Comparison of ENCODE assay signal across 13 cellular contexts in the genomic region with DNA sequence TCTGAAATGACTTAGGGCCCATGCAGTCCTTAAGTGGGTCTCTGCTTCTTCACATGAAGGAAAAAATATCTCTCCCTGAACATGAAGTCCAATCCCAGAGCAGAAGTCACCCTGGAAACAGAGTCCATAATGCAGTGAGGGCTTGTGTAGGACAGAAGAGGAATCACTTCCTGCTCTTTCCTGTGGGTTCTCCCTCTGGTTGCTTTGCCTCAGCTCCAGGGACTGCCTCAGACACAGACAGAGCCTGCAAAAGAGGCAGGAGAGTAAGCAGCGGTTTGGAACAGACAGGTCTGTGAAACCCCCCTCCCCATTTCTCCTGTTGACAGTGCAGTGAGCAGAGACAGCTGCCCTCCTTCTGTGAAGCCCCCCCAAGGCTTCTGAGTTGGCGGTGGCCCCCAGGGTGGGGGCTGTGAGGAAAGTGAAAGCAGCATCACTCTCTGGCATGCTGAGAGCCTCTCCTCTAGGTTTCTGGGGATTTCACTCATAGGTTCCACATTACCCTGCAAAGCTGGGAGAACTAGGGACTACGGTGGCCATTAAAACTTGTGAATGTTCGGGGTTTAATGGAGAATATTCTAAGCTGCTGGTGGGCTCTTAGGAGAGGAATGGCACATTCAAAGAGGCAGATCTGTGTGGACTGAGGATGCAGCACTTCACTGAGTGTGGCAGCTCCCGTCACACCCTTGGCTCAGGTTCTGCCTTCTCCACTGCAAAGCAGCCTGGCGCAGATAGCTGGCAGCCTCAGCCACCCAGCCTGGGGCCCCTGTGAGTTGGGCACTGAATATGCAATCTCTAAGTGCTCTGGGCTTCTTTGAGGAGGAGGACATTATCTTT. TPM values are rescaled to one million over a fixed set of nuclear protein-coding genes. Genes with fewer than 3 reads are reported as not detected.
DNase-seq lines count a peak whose midpoint lies in the region; ATAC-seq and TF ChIP-seq lines count a peak whose summit lies in the region.
"Had no signal": no experiment of that assay in that cellular context is flagged by ENCODE, and none has a peak within 500 bp of the region (broad histone marks: within the 10 kb centered on the region; RNA-seq: fewer than 3 reads in every experiment).

No MANE protein-coding gene starts in this region.

- no peak for TF ChIP-seq POLR2A in testis (IDR thresholded peaks at IDR 0.05)

- DNase-seq in NCI-H446 treated with DMSO at 0.1 percent for 48 hours (lab: John Stamatoyannopoulos, UW) (peak; percentile 5), cerebellar nuclear complex (lab: John Stamatoyannopoulos, UW) (peak; percentile 23 to 34), left colon (no peak), testis (peak; percentile 36), aorta (no peak), islet precursor cell (no peak)
- DNase-seq in activated CD4-positive, alpha-beta T cell treated with anti-CD3 and anti-CD28 coated beads, Interleukin-2, amount 10 ng/mL, durations not matched to agents 7 days and 5 days = no peak
- DNase-seq: dermis blood vessel endothelial cell, left lung, NCI-H82 had no signal

- H3K9me3 Mint-ChIP-seq in activated CD4-positive, alpha-beta T cell treated with anti-CD3 and anti-CD28 coated beads, Interleukin-2, amount 10 ng/mL, durations not matched to agents 7 days and 5 days = no peaks in the 10 kb centered on the region
- H3K9me3 Mint-ChIP-seq: stimulated activated memory B cell treated with anti-CD40 and anti-IgM and Interleukin-4, amounts not matched to agents 10 μg/mL and 1 μg/mL and 100 μg/mL, for 72 hours had no signal

- CTCF ChIA-PET in activated CD4-positive, alpha-beta T cell treated with anti-CD3 and anti-CD28 coated beads, Interleukin-2, amount 10 ng/mL, durations not matched to agents 7 days and 5 days (lab: Charles Lee) = interaction anchor here (1.0 to 2.0 kb wide), 3 partner anchors 9 to 319 kb away, joined by 3 to 5 read pairs (median 3); no protein-coding TSS in a partner anchor

- WGBS in testis, 2 donors = 42 to 50% methylated on average over 5 to 6 of the region's 6 CpGs
- WGBS in aorta, 2 donors = 20 to 28% methylated on average over 5 to 6 of the region's 6 CpGs

- no peaks in the 10 kb centered on the region for H3K36me3 Mint-ChIP-seq in activated CD4-positive, alpha-beta T cell treated with anti-CD3 and anti-CD28 coated beads, Interleukin-2, amount 10 ng/mL, durations not matched to agents 7 days and 5 days (ENCODE audit: low read depth)
- H3K36me3 Mint-ChIP-seq: stimulated activated memory B cell treated with anti-CD40 and anti-IgM and Interleukin-4, amounts not matched to agents 10 μg/mL and 1 μg/mL and 100 μg/mL, for 72 hours had no signal

- ATAC-seq in left colon (peak; percentile 25), aorta (ENCODE audit: low FRiP score) (no peak)
- ATAC-seq: left lung; stimulated activated memory B cell treated with anti-CD40 and anti-IgM and Interleukin-4, amounts not matched to agents 10 μg/mL and 1 μg/mL and 100 μg/mL, for 72 hours had no signal

- no peak overlapping the region for H3K27ac Mint-ChIP-seq in activated CD4-positive, alpha-beta T cell treated with anti-CD3 and anti-CD28 coated beads, Interleukin-2, amount 10 ng/mL, durations not matched to agents 7 days and 5 days
- H3K27ac Mint-ChIP-seq: stimulated activated memory B cell treated with anti-CD40 and anti-IgM and Interleukin-4, amounts not matched to agents 10 μg/mL and 1 μg/mL and 100 μg/mL, for 72 hours had no signal

- H3K27ac ChIP-seq in testis (peak overlapping the region; percentile 70 to 81), aorta (ENCODE audit: low read depth in 1 of 2, low read length in 2 of 2) (no peak overlapping the region)
- H3K27ac ChIP-seq: left lung had no signal

- H3K4me3 ChIP-seq in testis (no peak overlapping the region), aorta (ENCODE audit: low read length in 2 of 2) (no peak overlapping the region)
- H3K4me3 ChIP-seq: HAP-1, left lung had no signal

- H3K4me3 Mint-ChIP-seq in activated CD4-positive, alpha-beta T cell treated with anti-CD3 and anti-CD28 coated beads, Interleukin-2, amount 10 ng/mL, durations not matched to agents 7 days and 5 days = no peak overlapping the region
- H3K4me3 Mint-ChIP-seq: stimulated activated memory B cell treated with anti-CD40 and anti-IgM and Interleukin-4, amounts not matched to agents 10 μg/mL and 1 μg/mL and 100 μg/mL, for 72 hours had no signal

- peaks cover 2% of the 10 kb centered on the region for H3K27me3 Mint-ChIP-seq in activated CD4-positive, alpha-beta T cell treated with anti-CD3 and anti-CD28 coated beads, Interleukin-2, amount 10 ng/mL, durations not matched to agents 7 days and 5 days
- H3K27me3 Mint-ChIP-seq: stimulated activated memory B cell treated with anti-CD40 and anti-IgM and Interleukin-4, amounts not matched to agents 10 μg/mL and 1 μg/mL and 100 μg/mL, for 72 hours had no signal

- no peaks in the 10 kb centered on the region for H3K9me3 ChIP-seq in testis
- no peaks in the 10 kb centered on the region for H3K9me3 ChIP-seq in aorta (ENCODE audit: control insufficient read depth, low read length)
- H3K9me3 ChIP-seq: HAP-1, left lung had no signal

- POLR2A ChIA-PET in activated CD4-positive, alpha-beta T cell treated with anti-CD3 and anti-CD28 coated beads, Interleukin-2, amount 10 ng/mL, durations not matched to agents 7 days and 5 days (lab: Charles Lee) = no interaction called here

- peaks cover 20% of the 10 kb centered on the region for H3K4me1 Mint-ChIP-seq in activated CD4-positive, alpha-beta T cell treated with anti-CD3 and anti-CD28 coated beads, Interleukin-2, amount 10 ng/mL, durations not matched to agents 7 days and 5 days

- H3K4me1 ChIP-seq in testis = peaks cover 28% of the 10 kb centered on the region
- no peaks in the 10 kb centered on the region for H3K4me1 ChIP-seq in aorta (ENCODE audit: control insufficient read depth in 1 of 2, insufficient read depth in 2 of 2, low read length in 2 of 2)

- intact Hi-C loops in left colon (cut with DNase I, micrococcal nuclease) (no loop called here), testis (cut with DNase I; ENCODE audit: low total_unique reads) (no loop called here), aorta (cut with DNase I) (no loop called here)

- H3K36me3 ChIP-seq in testis (ENCODE audit: low read depth, missing control alignments) = no peaks in the 10 kb centered on the region
- no peaks in the 10 kb centered on the region for H3K36me3 ChIP-seq in aorta (ENCODE audit: control insufficient read depth in 1 of 2, insufficient read depth in 2 of 2, low read length in 1 of 2)
- H3K36me3 ChIP-seq: HAP-1, left lung had no signal

- H3K27me3 ChIP-seq in testis (no peaks in the 10 kb centered on the region), aorta (ENCODE audit: control insufficient read depth in 1 of 2, insufficient read depth in 2 of 2, low read length in 1 of 2) (no peaks in the 10 kb centered on the region)

- no peak for TF ChIP-seq CTCF in testis (IDR thresholded peaks at IDR 0.05)

RNA-seq across cellular contexts. Expression of a gene that starts 53.1 kb away (rescaled TPM):
- total RNA-seq in left colon = 1 to 10 TPM; 4.7 to 5.7 TPM
- total RNA-seq in testis = 1 to 10 TPM; 1.8 to 3.8 TPM
- polyA plus RNA-seq in testis (ENCODE audit: insufficient read depth, low read depth, low replicate concordance) = 0.37 TPM
- total RNA-seq in aorta = not detected
- polyA plus RNA-seq in aorta = under 1 TPM in 1 of 2 donors, not detected in 1; 0.25 TPM
- total RNA-seq in activated CD4-positive, alpha-beta T cell treated with anti-CD3 and anti-CD28 coated beads, Interleukin-2, amount 10 ng/mL, durations not matched to agents 7 days and 5 days = not detected
- total RNA-seq: osteocyte had no signal

Comparison
In these comparisons a context has a peak if more than half of its experiments do, and no peak if none do; other contexts are left out.
1. DNase-seq: peak in NCI-H446 treated with DMSO at 0.1 percent for 48 hours (single experiment), cerebellar nuclear complex (2 of 2) and testis (single experiment); none in left colon (0 of 2), aorta (0 of 2), activated CD4-positive, alpha-beta T cell treated with anti-CD3 and anti-CD28 coated beads, Interleukin-2, amount 10 ng/mL, durations not matched to agents 7 days and 5 days (single experiment) and islet precursor cell (single experiment).
2. H3K27ac ChIP-seq: peak in testis (2 of 2); none in aorta (0 of 2).